In the genomic region with DNA sequence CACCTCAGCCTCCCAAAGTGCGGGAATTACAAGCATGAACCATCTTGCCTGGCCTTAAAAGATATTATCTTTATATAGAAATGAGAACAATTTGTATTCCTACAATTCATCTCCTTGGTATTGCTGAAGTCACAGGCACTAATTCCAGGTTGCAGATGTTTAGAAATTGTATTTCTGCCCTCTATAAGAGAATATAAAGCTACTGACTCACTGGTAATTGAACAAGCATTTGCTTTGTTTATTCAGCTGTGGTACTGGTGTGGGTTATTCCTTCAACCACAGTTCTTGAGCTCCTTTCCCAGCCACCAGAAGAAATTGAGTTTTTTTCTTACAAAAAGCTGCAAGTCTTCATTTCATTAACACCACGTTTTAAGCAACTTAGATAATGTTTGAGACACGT, we compare ENCODE assay signal across 8 cellular contexts.
DNase-seq lines count a peak whose midpoint lies in the region; ATAC-seq, FAIRE-seq and TF ChIP-seq lines count a peak whose summit lies in the region.

No MANE protein-coding gene starts in this region.

- peak; percentile 82 for DNase-seq in AG09309 (ENCODE audit: low read depth)
- peak; percentile 58 for DNase-seq in GM04503 (ENCODE audit: low read depth)
- DNase-seq in amniotic epithelial cell (ENCODE audit: low read depth): peak; percentile 56
- DNase-seq in NCI-H2171 treated with DMSO at 0.1 percent for 48 hours (lab: John Stamatoyannopoulos, UW): no peak

- FAIRE-seq in islet of Langerhans (lab: Jason Lieb, UNC): peak; percentile 45

- no peak for TF ChIP-seq CTCF in AG09309 (IDR thresholded peaks at IDR 0.05; ENCODE audit: control insufficient read depth, insufficient read depth, low read depth, low read length, missing control alignments)

- ATAC-seq in HG02798 (IDR thresholded peaks at IDR 0.05; ENCODE audit: poor library complexity, unreplicated experiment): no peak
- no peak for ATAC-seq in HG02973 (IDR thresholded peaks at IDR 0.05; ENCODE audit: unreplicated experiment)
- ATAC-seq in HG03196 (IDR thresholded peaks at IDR 0.05; ENCODE audit: unreplicated experiment): no peak

- H3K4me3 ChIP-seq in AG09309 (ENCODE audit: control insufficient read depth, low read depth, low read length): no peak overlapping the region
